13 cellular contexts compared by ENCODE assay signal in the genomic region with DNA sequence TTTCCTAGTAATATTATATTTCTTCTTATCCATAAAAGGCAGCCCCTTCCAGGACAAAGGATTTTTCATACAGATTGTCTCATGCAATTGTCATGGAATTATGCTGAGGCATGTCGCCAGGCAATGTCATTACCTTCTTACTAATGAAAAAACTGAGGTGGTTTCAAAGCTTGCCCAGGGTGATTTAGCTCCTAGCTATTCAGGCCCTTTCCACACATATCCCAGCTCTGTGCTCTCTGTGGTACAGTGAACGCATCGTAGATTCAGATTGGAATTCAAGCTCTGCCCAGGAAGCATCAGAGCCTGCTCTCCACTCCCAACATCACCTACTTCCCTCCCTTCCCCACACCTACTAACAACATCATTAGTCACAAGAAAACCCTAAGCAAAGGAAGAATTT.
DNase-seq lines count a peak whose midpoint lies in the region; ATAC-seq and TF ChIP-seq lines count a peak whose summit lies in the region.
"Had no signal": no experiment of that assay in that cellular context is flagged by ENCODE, and none has a peak within 500 bp of the region (broad histone marks: within the 10 kb centered on the region; RNA-seq: fewer than 3 reads in every experiment).

No MANE protein-coding gene starts in this region.

- POLR2A ChIA-PET in WTC11 (lab: Charles Lee), result no interaction called here
- POLR2A ChIA-PET in activated CD8-positive, alpha-beta T cell treated with anti-CD3 and anti-CD28 coated beads, Interleukin-2, amount 10 ng/mL, durations not matched to agents 7 days and 5 days (lab: Charles Lee), result no interaction called here

- peak; percentile 22; the same call in 1 of the 2 replicates for ATAC-seq in WTC11
- no peak for ATAC-seq in activated CD8-positive, alpha-beta T cell treated with anti-CD3 and anti-CD28 coated beads, Interleukin-2, amount 10 ng/mL, durations not matched to agents 7 days and 5 days
- ATAC-seq: HCT116; stimulated activated naive CD8-positive, alpha-beta T cell treated with anti-CD3 and anti-CD28 coated beads, Interleukin-15, amount 100 ng/mL, for 72 hours had no signal

- no peaks in the 10 kb centered on the region for H3K36me3 Mint-ChIP-seq in WTC11
- H3K36me3 Mint-ChIP-seq in activated CD8-positive, alpha-beta T cell treated with anti-CD3 and anti-CD28 coated beads, Interleukin-2, amount 10 ng/mL, durations not matched to agents 7 days and 5 days (ENCODE audit: low read depth), result peaks cover 2% of the 10 kb centered on the region

- peak; percentile 67 for DNase-seq in GM04503 (ENCODE audit: low read depth)
- DNase-seq in WTC11 (ENCODE audit: low spot score), result no peak
- peak; percentile 63 for DNase-seq in fibroblast of pulmonary artery (ENCODE audit: low read depth)
- no peak for DNase-seq in ureter (ENCODE audit: low spot score)
- DNase-seq in SK-N-DZ (ENCODE audit: low spot score), result no peak
- DNase-seq in activated CD8-positive, alpha-beta T cell treated with anti-CD3 and anti-CD28 coated beads, Interleukin-2, amount 10 ng/mL, durations not matched to agents 7 days and 5 days, result no peak
- no peak for DNase-seq in NCI-H1436 (lab: John Stamatoyannopoulos, UW)
- DNase-seq: activated naive CD4-positive, alpha-beta T cell treated with anti-CD3 and anti-CD28 coated beads for 36 hours; GDM1; NCI-H2029; stimulated activated naive CD8-positive, alpha-beta T cell treated with anti-CD3 and anti-CD28 coated beads, Interleukin-15, amount 100 ng/mL, for 72 hours had no signal

- H3K9ac ChIP-seq in skeletal muscle satellite cell (ENCODE audit: low read depth, low read length), result peak overlapping the region; percentile 38

- H3K27ac Mint-ChIP-seq in WTC11, result peak overlapping the region; percentile 13; the same call in 1 of the 2 replicates
- no peak overlapping the region for H3K27ac Mint-ChIP-seq in activated CD8-positive, alpha-beta T cell treated with anti-CD3 and anti-CD28 coated beads, Interleukin-2, amount 10 ng/mL, durations not matched to agents 7 days and 5 days
- H3K27ac Mint-ChIP-seq: activated naive CD4-positive, alpha-beta T cell treated with anti-CD3 and anti-CD28 coated beads for 36 hours had no signal

- peaks cover 30% of the 10 kb centered on the region for H3K4me1 ChIP-seq in skeletal muscle satellite cell (ENCODE audit: control insufficient read depth, insufficient read depth, low read length)

- no peak for TF ChIP-seq CTCF in WTC11 (IDR thresholded peaks at IDR 0.05)
- TF ChIP-seq CTCF in fibroblast of pulmonary artery (IDR thresholded peaks at IDR 0.05; ENCODE audit: low read length, missing control alignments), result no peak

- H3K4me2 ChIP-seq in skeletal muscle satellite cell (ENCODE audit: low read length), result no peak overlapping the region

- peaks cover 6% of the 10 kb centered on the region for H3K36me3 ChIP-seq in skeletal muscle satellite cell (ENCODE audit: insufficient read depth, low read length)

- peaks cover 6% of the 10 kb centered on the region for H3K9me3 Mint-ChIP-seq in WTC11
- no peaks in the 10 kb centered on the region for H3K9me3 Mint-ChIP-seq in activated CD8-positive, alpha-beta T cell treated with anti-CD3 and anti-CD28 coated beads, Interleukin-2, amount 10 ng/mL, durations not matched to agents 7 days and 5 days (ENCODE audit: insufficient read depth)

- peaks cover 21% of the 10 kb centered on the region for H3K4me1 Mint-ChIP-seq in WTC11
- no peaks in the 10 kb centered on the region for H3K4me1 Mint-ChIP-seq in activated CD8-positive, alpha-beta T cell treated with anti-CD3 and anti-CD28 coated beads, Interleukin-2, amount 10 ng/mL, durations not matched to agents 7 days and 5 days (ENCODE audit: low read depth)
- H3K4me1 Mint-ChIP-seq: stimulated activated naive CD8-positive, alpha-beta T cell treated with anti-CD3 and anti-CD28 coated beads, Interleukin-15, amount 100 ng/mL, for 72 hours had no signal

- H3K4me3 ChIP-seq in fibroblast of pulmonary artery (replicated peaks; ENCODE audit: low read depth, low read length) (no peak overlapping the region), skeletal muscle satellite cell (ENCODE audit: low read length) (no peak overlapping the region)

- H3K4me3 Mint-ChIP-seq in WTC11, result no peak overlapping the region
- no peak overlapping the region for H3K4me3 Mint-ChIP-seq in activated CD8-positive, alpha-beta T cell treated with anti-CD3 and anti-CD28 coated beads, Interleukin-2, amount 10 ng/mL, durations not matched to agents 7 days and 5 days
- H3K4me3 Mint-ChIP-seq: activated naive CD4-positive, alpha-beta T cell treated with anti-CD3 and anti-CD28 coated beads for 36 hours; stimulated activated naive CD8-positive, alpha-beta T cell treated with anti-CD3 and anti-CD28 coated beads, Interleukin-15, amount 100 ng/mL, for 72 hours had no signal

- no peaks in the 10 kb centered on the region for H3K27me3 ChIP-seq in skeletal muscle satellite cell (ENCODE audit: control insufficient read depth, insufficient read depth, low read length)

- no peaks in the 10 kb centered on the region for H3K27me3 Mint-ChIP-seq in WTC11 (ENCODE audit: low read depth)
- H3K27me3 Mint-ChIP-seq in activated CD8-positive, alpha-beta T cell treated with anti-CD3 and anti-CD28 coated beads, Interleukin-2, amount 10 ng/mL, durations not matched to agents 7 days and 5 days (ENCODE audit: low read depth), result no peaks in the 10 kb centered on the region
- H3K27me3 Mint-ChIP-seq: stimulated activated naive CD8-positive, alpha-beta T cell treated with anti-CD3 and anti-CD28 coated beads, Interleukin-15, amount 100 ng/mL, for 72 hours had no signal

- CTCF ChIA-PET in WTC11 (lab: Charles Lee), result interaction anchor here (1.4 kb wide), 1 partner anchor 113 kb away, joined by 5 read pairs; no protein-coding TSS in a partner anchor
- CTCF ChIA-PET in activated CD8-positive, alpha-beta T cell treated with anti-CD3 and anti-CD28 coated beads, Interleukin-2, amount 10 ng/mL, durations not matched to agents 7 days and 5 days (lab: Charles Lee), result no interaction called here

- H3K9me3 ChIP-seq in skeletal muscle satellite cell (replicated peaks; ENCODE audit: low read length), result no peaks in the 10 kb centered on the region

TF ChIP-seq in WTC11, 78 proteins besides CTCF, POLR2A, EP300 and RAD21 (continues in another document):
- TF ChIP-seq NR1H2 (CRISPR knock-in tag; IDR thresholded peaks at IDR 0.05) (no peak), KAT7 (CRISPR knock-in tag; IDR thresholded peaks at IDR 0.05; ENCODE audit: borderline replicate concordance) (no peak), GRHL2 (CRISPR knock-in tag; IDR thresholded peaks at IDR 0.05; ENCODE audit: insufficient replicate concordance, severe bottlenecking) (no peak), ZNF138 (CRISPR knock-in tag; conservative IDR thresholded peaks at IDR 0.05) (no peak), SMAD3 (CRISPR knock-in tag; IDR thresholded peaks at IDR 0.05; ENCODE audit: borderline replicate concordance) (no peak), RELA (CRISPR knock-in tag; IDR thresholded peaks at IDR 0.05; ENCODE audit: borderline replicate concordance) (no peak), HMGA2 (CRISPR knock-in tag; IDR thresholded peaks at IDR 0.05) (no peak)
- TF ChIP-seq, protein P1, sequence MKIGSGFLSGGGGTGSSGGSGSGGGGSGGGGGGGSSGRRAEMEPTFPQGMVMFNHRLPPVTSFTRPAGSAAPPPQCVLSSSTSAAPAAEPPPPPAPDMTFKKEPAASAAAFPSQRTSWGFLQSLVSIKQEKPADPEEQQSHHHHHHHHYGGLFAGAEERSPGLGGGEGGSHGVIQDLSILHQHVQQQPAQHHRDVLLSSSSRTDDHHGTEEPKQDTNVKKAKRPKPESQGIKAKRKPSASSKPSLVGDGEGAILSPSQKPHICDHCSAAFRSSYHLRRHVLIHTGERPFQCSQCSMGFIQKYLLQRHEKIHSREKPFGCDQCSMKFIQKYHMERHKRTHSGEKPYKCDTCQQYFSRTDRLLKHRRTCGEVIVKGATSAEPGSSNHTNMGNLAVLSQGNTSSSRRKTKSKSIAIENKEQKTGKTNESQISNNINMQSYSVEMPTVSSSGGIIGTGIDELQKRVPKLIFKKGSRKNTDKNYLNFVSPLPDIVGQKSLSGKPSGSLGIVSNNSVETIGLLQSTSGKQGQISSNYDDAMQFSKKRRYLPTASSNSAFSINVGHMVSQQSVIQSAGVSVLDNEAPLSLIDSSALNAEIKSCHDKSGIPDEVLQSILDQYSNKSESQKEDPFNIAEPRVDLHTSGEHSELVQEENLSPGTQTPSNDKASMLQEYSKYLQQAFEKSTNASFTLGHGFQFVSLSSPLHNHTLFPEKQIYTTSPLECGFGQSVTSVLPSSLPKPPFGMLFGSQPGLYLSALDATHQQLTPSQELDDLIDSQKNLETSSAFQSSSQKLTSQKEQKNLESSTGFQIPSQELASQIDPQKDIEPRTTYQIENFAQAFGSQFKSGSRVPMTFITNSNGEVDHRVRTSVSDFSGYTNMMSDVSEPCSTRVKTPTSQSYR (CRISPR knock-in tag; IDR thresholded peaks at IDR 0.05), result no peak
- TF ChIP-seq, protein P2, sequence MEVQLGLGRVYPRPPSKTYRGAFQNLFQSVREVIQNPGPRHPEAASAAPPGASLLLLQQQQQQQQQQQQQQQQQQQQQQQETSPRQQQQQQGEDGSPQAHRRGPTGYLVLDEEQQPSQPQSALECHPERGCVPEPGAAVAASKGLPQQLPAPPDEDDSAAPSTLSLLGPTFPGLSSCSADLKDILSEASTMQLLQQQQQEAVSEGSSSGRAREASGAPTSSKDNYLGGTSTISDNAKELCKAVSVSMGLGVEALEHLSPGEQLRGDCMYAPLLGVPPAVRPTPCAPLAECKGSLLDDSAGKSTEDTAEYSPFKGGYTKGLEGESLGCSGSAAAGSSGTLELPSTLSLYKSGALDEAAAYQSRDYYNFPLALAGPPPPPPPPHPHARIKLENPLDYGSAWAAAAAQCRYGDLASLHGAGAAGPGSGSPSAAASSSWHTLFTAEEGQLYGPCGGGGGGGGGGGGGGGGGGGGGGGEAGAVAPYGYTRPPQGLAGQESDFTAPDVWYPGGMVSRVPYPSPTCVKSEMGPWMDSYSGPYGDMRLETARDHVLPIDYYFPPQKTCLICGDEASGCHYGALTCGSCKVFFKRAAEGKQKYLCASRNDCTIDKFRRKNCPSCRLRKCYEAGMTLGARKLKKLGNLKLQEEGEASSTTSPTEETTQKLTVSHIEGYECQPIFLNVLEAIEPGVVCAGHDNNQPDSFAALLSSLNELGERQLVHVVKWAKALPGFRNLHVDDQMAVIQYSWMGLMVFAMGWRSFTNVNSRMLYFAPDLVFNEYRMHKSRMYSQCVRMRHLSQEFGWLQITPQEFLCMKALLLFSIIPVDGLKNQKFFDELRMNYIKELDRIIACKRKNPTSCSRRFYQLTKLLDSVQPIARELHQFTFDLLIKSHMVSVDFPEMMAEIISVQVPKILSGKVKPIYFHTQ (CRISPR knock-in tag; IDR thresholded peaks at IDR 0.05), result no peak

Comparison
In these comparisons a context has a peak if more than half of its experiments do, and no peak if none do; other contexts are left out.
1. DNase-seq: peak in GM04503 (single experiment) and fibroblast of pulmonary artery (single experiment); none in WTC11 (single experiment), ureter (single experiment), SK-N-DZ (single experiment), activated CD8-positive, alpha-beta T cell treated with anti-CD3 and anti-CD28 coated beads, Interleukin-2, amount 10 ng/mL, durations not matched to agents 7 days and 5 days (single experiment) and NCI-H1436 (single experiment).